In the genomic region with DNA sequence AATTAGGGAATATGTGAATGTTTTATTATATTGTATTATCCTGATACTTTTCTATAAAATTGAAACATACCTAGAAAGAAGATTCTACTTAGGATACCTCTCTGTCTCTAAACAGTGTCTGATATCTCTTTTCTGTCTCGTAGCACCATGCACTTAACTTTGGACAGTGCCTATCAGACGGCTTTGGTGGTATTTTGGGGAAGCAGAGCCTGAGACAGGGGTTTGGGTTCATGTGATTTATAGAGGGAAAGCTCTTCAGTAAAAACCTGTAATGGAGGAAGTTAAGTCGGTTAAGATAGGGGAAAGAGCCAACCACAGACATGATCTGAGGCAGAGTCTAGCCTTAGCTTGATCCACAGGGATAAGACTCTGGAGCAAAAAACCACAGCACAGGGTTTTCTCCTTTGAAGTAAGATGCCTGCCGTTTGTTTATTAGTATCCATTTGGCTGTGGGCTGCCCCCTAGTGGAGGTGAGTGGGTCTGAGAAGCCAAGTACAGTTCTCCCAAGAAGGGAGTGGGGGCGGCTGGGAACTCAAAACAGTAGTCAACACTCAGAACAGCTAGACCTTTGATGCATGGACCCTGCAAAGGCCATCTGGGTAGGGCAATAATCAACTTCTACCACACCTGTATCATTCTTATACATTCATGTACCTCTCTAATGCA, we compare ENCODE assay signal across 8 cellular contexts.
DNase-seq lines count a peak whose midpoint lies in the region; ATAC-seq and TF ChIP-seq lines count a peak whose summit lies in the region.

No MANE protein-coding gene starts in this region.

- no peaks in the 10 kb centered on the region for H3K9me3 ChIP-seq in parathyroid adenoma (ENCODE audit: control insufficient read depth, low read length)

- DNase-seq in NCI-H510A treated with DMSO at 0.1 percent for 48 hours (lab: John Stamatoyannopoulos, UW) = peak; percentile 6
- no peak for DNase-seq in NCI-H510A (lab: John Stamatoyannopoulos, UW)
- peak; percentile 3 for DNase-seq in HS-27A (ENCODE audit: low read depth)
- DNase-seq in SKM-1 treated with dmso at 0.1 percent for 144 hours (lab: John Stamatoyannopoulos, UW; ENCODE audit: unreplicated experiment) = peak; percentile 36
- DNase-seq in fibroblast of mammary gland (ENCODE audit: low read depth) = peak; percentile 20
- no peak for DNase-seq in cerebellar nuclear complex (lab: John Stamatoyannopoulos, UW)

- peak; percentile 96 for ATAC-seq in GM21447 (IDR thresholded peaks at IDR 0.05; ENCODE audit: unreplicated experiment)

- H3K27ac ChIP-seq in parathyroid adenoma = no peak overlapping the region

- TF ChIP-seq CTCF in fibroblast of mammary gland (conservative IDR thresholded peaks at IDR 0.05; ENCODE audit: control insufficient read depth, insufficient read depth, low read depth, low read length) (peak; percentile 27), parathyroid adenoma (IDR thresholded peaks at IDR 0.05) (peak; percentile 29)

- no peaks in the 10 kb centered on the region for H3K36me3 ChIP-seq in parathyroid adenoma (ENCODE audit: control insufficient read depth, insufficient read depth, low read length)

- no peaks in the 10 kb centered on the region for H3K4me1 ChIP-seq in parathyroid adenoma

- H3K79me2 ChIP-seq in parathyroid adenoma = no peaks in the 10 kb centered on the region

- H2AFZ ChIP-seq in parathyroid adenoma = peak overlapping the region; percentile 24

- no peak overlapping the region for H3K4me2 ChIP-seq in parathyroid adenoma (ENCODE audit: low read length)

- no peak overlapping the region for H3K9ac ChIP-seq in parathyroid adenoma

- no peaks in the 10 kb centered on the region for H3K27me3 ChIP-seq in parathyroid adenoma (ENCODE audit: control insufficient read depth, insufficient read depth, low read length)

- H3K4me3 ChIP-seq in fibroblast of mammary gland (ENCODE audit: control insufficient read depth, low read depth, low read length) (no peak overlapping the region), parathyroid adenoma (ENCODE audit: low read depth, low read length) (no peak overlapping the region)

Comparison
In these comparisons a context has a peak if more than half of its experiments do, and no peak if none do; other contexts are left out.
1. DNase-seq: peak in NCI-H510A treated with DMSO at 0.1 percent for 48 hours (single experiment), HS-27A (single experiment), SKM-1 treated with dmso at 0.1 percent for 144 hours (single experiment) and fibroblast of mammary gland (single experiment); none in NCI-H510A (single experiment) and cerebellar nuclear complex (0 of 2).